Comparison of ENCODE assay signal across 18 cellular contexts in the genomic region with DNA sequence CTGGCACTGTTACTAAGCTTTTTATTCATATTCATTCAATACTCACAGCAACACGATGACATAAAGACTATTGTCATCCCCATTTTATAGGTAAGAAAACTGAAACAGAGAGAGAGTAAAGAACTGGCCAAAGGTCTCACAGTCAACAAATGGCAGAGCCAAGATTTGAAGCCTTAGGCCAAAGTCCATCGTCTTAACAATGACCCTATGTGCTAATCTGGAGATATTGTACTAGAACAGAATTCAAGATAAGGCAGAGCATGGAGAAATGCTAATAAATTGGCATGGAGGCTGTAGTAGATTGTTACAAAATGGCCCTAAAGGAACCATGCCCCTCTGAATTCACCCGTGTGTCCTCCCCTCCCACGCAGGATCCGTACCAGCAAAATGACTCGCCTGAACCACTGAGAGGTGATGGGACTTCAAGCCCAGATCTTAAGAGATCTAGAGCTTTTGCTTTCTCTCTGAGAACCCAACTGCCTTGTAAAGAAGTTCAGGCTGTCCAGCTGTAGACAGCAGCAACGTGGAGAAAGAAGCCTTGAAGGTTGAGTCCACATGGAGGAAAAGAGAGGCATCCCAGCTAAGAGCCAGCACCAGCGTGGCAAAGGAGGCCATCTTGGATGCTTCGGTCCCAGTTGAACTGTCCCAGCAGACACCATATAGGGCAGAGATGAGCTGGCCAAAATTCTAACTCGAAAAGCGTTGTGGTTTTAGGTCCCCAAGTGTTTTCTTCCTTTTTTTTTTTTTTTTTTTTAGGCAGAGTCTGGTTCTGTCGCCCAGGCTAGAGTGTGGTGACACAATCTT. TPM values are rescaled to one million over a fixed set of nuclear protein-coding genes. Genes with fewer than 3 reads are reported as not detected.
DNase-seq lines count a peak whose midpoint lies in the region; ATAC-seq, FAIRE-seq and TF ChIP-seq lines count a peak whose summit lies in the region.
"Had no signal": no experiment of that assay in that cellular context is flagged by ENCODE, and none has a peak within 500 bp of the region (broad histone marks: within the 10 kb centered on the region; RNA-seq: fewer than 3 reads in every experiment).

No MANE protein-coding gene starts in this region.

- POLR2A ChIA-PET in activated CD4-positive, alpha-beta memory T cell treated with anti-CD3 and anti-CD28 coated beads for 36 hours (lab: Charles Lee), result interaction anchor here (1.9 kb wide), 1 partner anchor 10 kb away, joined by 10 read pairs; no protein-coding TSS in a partner anchor
- POLR2A ChIA-PET in activated CD4-positive, alpha-beta memory T cell treated with anti-CD3 and anti-CD28 coated beads, Interleukin-2, amount 10 ng/mL, durations not matched to agents 7 days and 5 days (lab: Charles Lee), result interaction anchor here (0.8 to 1.8 kb wide), 2 partner anchors 9 to 11 kb away, joined by 3 to 7 read pairs; no protein-coding TSS in a partner anchor

- no peaks in the 10 kb centered on the region for H3K9me3 Mint-ChIP-seq in activated CD4-positive, alpha-beta memory T cell treated with anti-CD3 and anti-CD28 coated beads for 36 hours
- H3K9me3 Mint-ChIP-seq in activated CD4-positive, alpha-beta memory T cell treated with anti-CD3 and anti-CD28 coated beads, Interleukin-2, amount 10 ng/mL, durations not matched to agents 7 days and 5 days, result no peaks in the 10 kb centered on the region
- H3K9me3 Mint-ChIP-seq in activated T-cell treated with anti-CD3 and anti-CD28 coated beads, Interleukin-2, amount 50 U/mL, for 72 hours, result no peaks in the 10 kb centered on the region
- H3K9me3 Mint-ChIP-seq: naive thymus-derived CD8-positive, alpha-beta T cell; T-cell had no signal

- peak; percentile 59 for DNase-seq in activated CD4-positive, alpha-beta memory T cell treated with anti-CD3 and anti-CD28 coated beads for 36 hours
- no peak for DNase-seq in activated CD4-positive, alpha-beta memory T cell treated with anti-CD3 and anti-CD28 coated beads, Interleukin-2, amount 10 ng/mL, durations not matched to agents 7 days and 5 days
- DNase-seq in LoVo (ENCODE audit: low spot score) (peak; percentile 26), pancreas (no peak), cerebellar cortex (ENCODE audit: low spot score) (no peak), testis (no peak)
- peak; percentile 44 to 60 for DNase-seq in activated T-cell treated with anti-CD3 and anti-CD28 coated beads, Interleukin-2, amount 50 U/mL, for 72 hours
- DNase-seq: activated CD4-positive, CD25-positive, alpha-beta regulatory T cell; colonic mucosa; H7; naive thymus-derived CD8-positive, alpha-beta T cell; NCI-H2081 treated with DMSO at 0.1 percent for 48 hours; NCI-H526; T-cell had no signal

- H3K36me3 ChIP-seq in pancreas, result no peaks in the 10 kb centered on the region
- H3K36me3 ChIP-seq in testis (ENCODE audit: low read depth, missing control alignments), result no peaks in the 10 kb centered on the region
- H3K36me3 ChIP-seq: colonic mucosa, gastroesophageal sphincter, tibial nerve had no signal

- H3K27me3 ChIP-seq in pancreas, result no peaks in the 10 kb centered on the region
- H3K27me3 ChIP-seq in testis, result no peaks in the 10 kb centered on the region
- H3K27me3 ChIP-seq: colonic mucosa, gastroesophageal sphincter, tibial nerve had no signal

- no peak overlapping the region for H3K4me3 Mint-ChIP-seq in activated CD4-positive, alpha-beta memory T cell treated with anti-CD3 and anti-CD28 coated beads for 36 hours
- H3K4me3 Mint-ChIP-seq in activated CD4-positive, alpha-beta memory T cell treated with anti-CD3 and anti-CD28 coated beads, Interleukin-2, amount 10 ng/mL, durations not matched to agents 7 days and 5 days, result no peak overlapping the region
- H3K4me3 Mint-ChIP-seq in activated T-cell treated with anti-CD3 and anti-CD28 coated beads, Interleukin-2, amount 50 U/mL, for 72 hours, result peak overlapping the region; percentile 52 to 63
- H3K4me3 Mint-ChIP-seq: naive thymus-derived CD8-positive, alpha-beta T cell; T-cell had no signal

- H3K9me3 ChIP-seq in pancreas (no peaks in the 10 kb centered on the region), testis (no peaks in the 10 kb centered on the region)
- H3K9me3 ChIP-seq: colonic mucosa, gastroesophageal sphincter, tibial nerve had no signal

- ATAC-seq in activated T-cell treated with anti-CD3 and anti-CD28 coated beads, Interleukin-2, amount 50 U/mL, for 72 hours (replicated peaks in 1 of 2), result peak; percentile 89 to 92
- peak in 3 of 4 donors; percentile 43 to 73 (median 64) for ATAC-seq in pancreas
- no peak for ATAC-seq in HG02970 (IDR thresholded peaks at IDR 0.05; ENCODE audit: low FRiP score, unreplicated experiment)
- ATAC-seq: gastroesophageal sphincter; naive thymus-derived CD8-positive, alpha-beta T cell; T-cell had no signal

- 79 to 80% methylated on average over 12 of the region's 12 CpGs for WGBS in pancreas, 2 donors
- WGBS in testis, 2 donors, result 71 to 75% methylated on average over 12 of the region's 12 CpGs

- no peak for FAIRE-seq in pancreas (lab: Jason Lieb, UNC)
- FAIRE-seq: RCC 7860 had no signal

- CTCF ChIA-PET in activated CD4-positive, alpha-beta memory T cell treated with anti-CD3 and anti-CD28 coated beads for 36 hours (lab: Charles Lee), result interaction anchor here (0.7 to 1.6 kb wide), 4 partner anchors 8 to 36 kb away, joined by 3 to 7 read pairs (median 4); no protein-coding TSS in a partner anchor
- CTCF ChIA-PET in activated CD4-positive, alpha-beta memory T cell treated with anti-CD3 and anti-CD28 coated beads, Interleukin-2, amount 10 ng/mL, durations not matched to agents 7 days and 5 days (lab: Charles Lee), result interaction anchor here (0.9 to 2.5 kb wide), 2 partner anchors 10 to 160 kb away, joined by 4 to 8 read pairs; no protein-coding TSS in a partner anchor

- no peaks in the 10 kb centered on the region for H3K4me1 ChIP-seq in pancreas
- no peaks in the 10 kb centered on the region for H3K4me1 ChIP-seq in testis
- H3K4me1 ChIP-seq: colonic mucosa, gastroesophageal sphincter, tibial nerve had no signal

- H3K4me1 Mint-ChIP-seq in activated CD4-positive, alpha-beta memory T cell treated with anti-CD3 and anti-CD28 coated beads for 36 hours (ENCODE audit: low read depth), result peaks cover 9% of the 10 kb centered on the region
- H3K4me1 Mint-ChIP-seq in activated CD4-positive, alpha-beta memory T cell treated with anti-CD3 and anti-CD28 coated beads, Interleukin-2, amount 10 ng/mL, durations not matched to agents 7 days and 5 days, result peaks cover 5% of the 10 kb centered on the region
- H3K4me1 Mint-ChIP-seq in activated T-cell treated with anti-CD3 and anti-CD28 coated beads, Interleukin-2, amount 50 U/mL, for 72 hours (ENCODE audit: low read depth), result peaks cover 39% of the 10 kb centered on the region
- H3K4me1 Mint-ChIP-seq: naive thymus-derived CD8-positive, alpha-beta T cell; T-cell had no signal

- H3K27ac ChIP-seq in pancreas, result no peak overlapping the region
- no peak overlapping the region for H3K27ac ChIP-seq in testis
- H3K27ac ChIP-seq: colonic mucosa, gastroesophageal sphincter, tibial nerve had no signal

- no peaks in the 10 kb centered on the region for H3K36me3 Mint-ChIP-seq in activated CD4-positive, alpha-beta memory T cell treated with anti-CD3 and anti-CD28 coated beads for 36 hours
- peaks cover 3% of the 10 kb centered on the region for H3K36me3 Mint-ChIP-seq in activated CD4-positive, alpha-beta memory T cell treated with anti-CD3 and anti-CD28 coated beads, Interleukin-2, amount 10 ng/mL, durations not matched to agents 7 days and 5 days (ENCODE audit: low read depth)
- H3K36me3 Mint-ChIP-seq in activated T-cell treated with anti-CD3 and anti-CD28 coated beads, Interleukin-2, amount 50 U/mL, for 72 hours (ENCODE audit: insufficient read depth in 2 of 2), result peaks cover 1 to 2% of the 10 kb centered on the region in 2 donors
- H3K36me3 Mint-ChIP-seq: naive thymus-derived CD8-positive, alpha-beta T cell; T-cell had no signal

- TF ChIP-seq CTCF in pancreas (IDR thresholded peaks at IDR 0.05) (no peak), testis (IDR thresholded peaks at IDR 0.05) (no peak)

- no peak overlapping the region for H3K4me3 ChIP-seq in pancreas
- H3K4me3 ChIP-seq in testis, result no peak overlapping the region
- H3K4me3 ChIP-seq: colonic mucosa, gastroesophageal sphincter, tibial nerve had no signal

- peaks cover 1% of the 10 kb centered on the region for H3K27me3 Mint-ChIP-seq in activated CD4-positive, alpha-beta memory T cell treated with anti-CD3 and anti-CD28 coated beads for 36 hours
- H3K27me3 Mint-ChIP-seq in activated CD4-positive, alpha-beta memory T cell treated with anti-CD3 and anti-CD28 coated beads, Interleukin-2, amount 10 ng/mL, durations not matched to agents 7 days and 5 days, result peaks cover 2% of the 10 kb centered on the region
- H3K27me3 Mint-ChIP-seq in activated T-cell treated with anti-CD3 and anti-CD28 coated beads, Interleukin-2, amount 50 U/mL, for 72 hours (ENCODE audit: low read depth), result no peaks in the 10 kb centered on the region
- H3K27me3 Mint-ChIP-seq: T-cell had no signal

- H3K27ac Mint-ChIP-seq in activated CD4-positive, alpha-beta memory T cell treated with anti-CD3 and anti-CD28 coated beads for 36 hours, result peak overlapping the region; percentile 38
- H3K27ac Mint-ChIP-seq in activated CD4-positive, alpha-beta memory T cell treated with anti-CD3 and anti-CD28 coated beads, Interleukin-2, amount 10 ng/mL, durations not matched to agents 7 days and 5 days, result no peak overlapping the region
- no peak overlapping the region for H3K27ac Mint-ChIP-seq in activated T-cell treated with anti-CD3 and anti-CD28 coated beads, Interleukin-2, amount 50 U/mL, for 72 hours
- H3K27ac Mint-ChIP-seq: naive thymus-derived CD8-positive, alpha-beta T cell; T-cell had no signal

- intact Hi-C loops in activated CD4-positive, alpha-beta memory T cell treated with anti-CD3 and anti-CD28 coated beads for 36 hours (cut with micrococcal nuclease), result loop anchor here (1.0 kb wide), 1 partner anchor 9 kb away; no protein-coding TSS in a partner anchor
- intact Hi-C loops in pancreas (cut with DNase I), result no loop called here
- intact Hi-C loops in testis (cut with DNase I; ENCODE audit: low total_unique reads), result no loop called here

- no peak for TF ChIP-seq POLR2A in testis (IDR thresholded peaks at IDR 0.05)

RNA-seq across cellular contexts. Expression of gene RBM47, which starts 52.8 kb away (rescaled TPM):
- 1 to 10 TPM; 1.7 to 2.6 TPM for total RNA-seq in activated CD4-positive, alpha-beta memory T cell treated with anti-CD3 and anti-CD28 coated beads for 36 hours
- 1 to 10 TPM; 2.1 to 2.2 TPM for total RNA-seq in activated CD4-positive, alpha-beta memory T cell treated with anti-CD3 and anti-CD28 coated beads, Interleukin-2, amount 10 ng/mL, durations not matched to agents 7 days and 5 days
- total RNA-seq in activated T-cell treated with anti-CD3 and anti-CD28 coated beads, Interleukin-2, amount 50 U/mL, for 72 hours, result 10 to 100 TPM; 10.9 to 12.0 TPM
- total RNA-seq in pancreas (10 to 100 TPM; 25.7 to 59.6 (median 41.6) TPM), testis (10 to 100 TPM; 51.7 to 95.1 TPM)
- polyA plus RNA-seq in pancreas (10 to 100 TPM; 12.3 to 18.0 TPM), testis (ENCODE audit: insufficient read depth, low read depth, low replicate concordance) (17.8 TPM)

Comparison
In these comparisons a context has a peak if more than half of its experiments do, and no peak if none do; other contexts are left out.
1. DNase-seq: peak in activated CD4-positive, alpha-beta memory T cell treated with anti-CD3 and anti-CD28 coated beads for 36 hours (single experiment), LoVo (single experiment) and activated T-cell treated with anti-CD3 and anti-CD28 coated beads, Interleukin-2, amount 50 U/mL, for 72 hours (2 of 2); none in activated CD4-positive, alpha-beta memory T cell treated with anti-CD3 and anti-CD28 coated beads, Interleukin-2, amount 10 ng/mL, durations not matched to agents 7 days and 5 days (single experiment), pancreas (0 of 6), cerebellar cortex (single experiment) and testis (single experiment).
2. H3K4me3 Mint-ChIP-seq: peak in activated T-cell treated with anti-CD3 and anti-CD28 coated beads, Interleukin-2, amount 50 U/mL, for 72 hours (2 of 2); none in activated CD4-positive, alpha-beta memory T cell treated with anti-CD3 and anti-CD28 coated beads for 36 hours (single experiment) and activated CD4-positive, alpha-beta memory T cell treated with anti-CD3 and anti-CD28 coated beads, Interleukin-2, amount 10 ng/mL, durations not matched to agents 7 days and 5 days (single experiment).